ENCODE assay signal across 18 cellular contexts in genomic region chr22:28929197-28929596, GRCh38.
"Had no signal": no experiment of that assay in that cellular context is flagged by ENCODE, and none has a peak within 500 bp of the region (broad histone marks: within the 10 kb centered on the region; RNA-seq: fewer than 3 reads in every experiment).

No MANE protein-coding gene starts in this region.

- DNase-seq: effector memory CD8-positive, alpha-beta T cell; gastrocnemius medialis; kidney; left cardiac atrium; left ventricle myocardium superior; mucosa of descending colon; naive thymus-derived CD8-positive, alpha-beta T cell; psoas muscle; retina; sigmoid colon; trophoblast cell had no signal

- H3K27ac Mint-ChIP-seq: effector memory CD8-positive, alpha-beta T cell; naive thymus-derived CD8-positive, alpha-beta T cell; stimulated activated naive CD8-positive, alpha-beta T cell treated with anti-CD3 and anti-CD28 coated beads, Interleukin-15, Interleukin-2, amounts not matched to agents 100 ng/mL and 50 ng/mL, for 24 hours had no signal

- H3K4me3 ChIP-seq: cardiac muscle cell, esophagus muscularis mucosa, gastrocnemius medialis, lung, mucosa of descending colon, psoas muscle, sigmoid colon, skin epidermis, thoracic aorta had no signal

- H3K36me3 Mint-ChIP-seq: naive thymus-derived CD8-positive, alpha-beta T cell had no signal

- H3K36me3 ChIP-seq: cardiac muscle cell, esophagus muscularis mucosa, gastrocnemius medialis, sigmoid colon, thoracic aorta had no signal

- ATAC-seq: effector memory CD8-positive, alpha-beta T cell; gastrocnemius medialis; left cardiac atrium; left ventricle myocardium superior; mucosa of descending colon; naive thymus-derived CD8-positive, alpha-beta T cell; psoas muscle had no signal

- H3K27ac ChIP-seq: cardiac muscle cell, epithelial cell of prostate, esophagus muscularis mucosa, gastrocnemius medialis, psoas muscle, sigmoid colon, skin epidermis, thoracic aorta had no signal

- H3K4me3 Mint-ChIP-seq: effector memory CD8-positive, alpha-beta T cell; naive thymus-derived CD8-positive, alpha-beta T cell; stimulated activated naive CD8-positive, alpha-beta T cell treated with anti-CD3 and anti-CD28 coated beads, Interleukin-15, Interleukin-2, amounts not matched to agents 100 ng/mL and 50 ng/mL, for 24 hours had no signal

- H3K9me3 ChIP-seq: esophagus muscularis mucosa, gastrocnemius medialis, mucosa of descending colon, psoas muscle, sigmoid colon, thoracic aorta had no signal

- H3K27me3 ChIP-seq: cardiac muscle cell, esophagus muscularis mucosa, gastrocnemius medialis, sigmoid colon had no signal

- H3K9me3 Mint-ChIP-seq: effector memory CD8-positive, alpha-beta T cell; naive thymus-derived CD8-positive, alpha-beta T cell; stimulated activated naive CD8-positive, alpha-beta T cell treated with anti-CD3 and anti-CD28 coated beads, Interleukin-15, Interleukin-2, amounts not matched to agents 100 ng/mL and 50 ng/mL, for 24 hours had no signal
